ENCODE assay signal across 16 cellular contexts in the genomic region with DNA sequence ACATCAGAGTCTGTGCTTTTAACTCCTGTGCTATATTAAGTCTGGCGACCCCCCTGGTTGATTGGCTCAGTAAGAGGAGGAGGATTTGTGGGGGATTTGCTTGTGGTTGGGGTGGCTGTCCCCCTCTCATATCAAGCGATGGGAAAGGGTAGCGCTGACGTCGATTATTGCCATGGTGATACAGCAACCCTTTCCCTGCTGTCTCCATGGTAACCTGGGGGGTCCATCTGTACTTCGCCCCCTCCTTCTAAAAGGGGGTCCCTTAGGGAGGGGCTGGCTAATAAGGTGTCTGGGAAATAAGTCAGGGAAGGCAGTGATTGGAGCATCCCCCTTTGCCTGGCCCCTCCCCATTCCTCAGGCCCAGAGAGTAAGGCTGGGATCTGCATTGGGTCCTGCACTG. TPM values are rescaled to one million over a fixed set of nuclear protein-coding genes. Genes with fewer than 3 reads are reported as not detected.
DNase-seq lines count a peak whose midpoint lies in the region; ATAC-seq, FAIRE-seq and TF ChIP-seq lines count a peak whose summit lies in the region.
"Had no signal": no experiment of that assay in that cellular context is flagged by ENCODE, and none has a peak within 500 bp of the region (broad histone marks: within the 10 kb centered on the region; RNA-seq: fewer than 3 reads in every experiment).

No MANE protein-coding gene starts in this region.

- H3K4me1 ChIP-seq in A549 (peaks cover under 1% of the 10 kb centered on the region), K562 (replicated peaks in 1 of 2; ENCODE audit: control insufficient read depth in 2 of 2, insufficient read depth in 2 of 2, low read length in 2 of 2) (peaks cover 17 to 21% of the 10 kb centered on the region in 2 experiments), osteoblast (ENCODE audit: insufficient read depth, low read length) (peaks cover 22% of the 10 kb centered on the region)

- no peak overlapping the region for H3K4me2 ChIP-seq in A549
- no peak overlapping the region for H3K4me2 ChIP-seq in K562 (ENCODE audit: insufficient read depth, low read length)
- H3K4me2 ChIP-seq in osteoblast (ENCODE audit: insufficient read depth, low read length) = no peak overlapping the region
- H3K4me2 ChIP-seq: BLaER1, GM23338 had no signal

- no peaks in the 10 kb centered on the region for H3K9me1 ChIP-seq in K562 (ENCODE audit: control insufficient read depth, insufficient read depth, low read length)

- intact Hi-C loops in K562 (cut with micrococcal nuclease) = no loop called here

- H3K27ac ChIP-seq in A549 (no peak overlapping the region), K562 (ENCODE audit: extremely low read depth, low read depth, low read length) (no peak overlapping the region), osteoblast (ENCODE audit: low read depth, low read length) (no peak overlapping the region)
- H3K27ac ChIP-seq: BLaER1 had no signal

- H2AFZ ChIP-seq in K562 (ENCODE audit: low read depth, low read length) = no peak overlapping the region
- H2AFZ ChIP-seq in osteoblast (ENCODE audit: low read length) = no peak overlapping the region
- H2AFZ ChIP-seq: GM23338 had no signal

- ATAC-seq in A549 = peak; percentile 9 to 17; a peak in 1 of 6 replicates
- ATAC-seq in K562 = no peak
- ATAC-seq: GM12878, GM23338 had no signal

- H3K27me3 ChIP-seq in K562 (ENCODE audit: control insufficient read depth in 2 of 2, insufficient read depth in 2 of 2, low read length in 2 of 2) (no peaks in the 10 kb centered on the region), osteoblast (ENCODE audit: insufficient read depth, low read length) (no peaks in the 10 kb centered on the region)

- POLR2A ChIA-PET in A549 (lab: Yijun Ruan, JAX) = no interaction called here
- POLR2A ChIA-PET in K562 (lab: Yijun Ruan, JAX) = interaction anchor here (0.6 to 2.8 kb wide), 6 partner anchors 10 to 102 kb away, joined by 3 to 14 read pairs (median 4); no protein-coding TSS in a partner anchor

- TF ChIP-seq RAD21 in A549 (conservative IDR thresholded peaks at IDR 0.05 in 1 of 2, IDR thresholded peaks at IDR 0.05 in 1 of 2) (no peak), K562 (CRISPR knock-in tag; conservative IDR thresholded peaks at IDR 0.05 in 1 of 2, IDR thresholded peaks at IDR 0.05 in 1 of 2) (no peak)

- CTCF ChIA-PET in A549 (lab: Yijun Ruan, JAX) = interaction anchor here (0.6 to 1.1 kb wide), 3 partner anchors 20 to 162 kb away, joined by 3 to 4 read pairs (median 3); no protein-coding TSS in a partner anchor
- CTCF ChIA-PET in K562 (lab: Yijun Ruan, JAX; ENCODE audit: low intra/inter-chr PET ratio) = no interaction called here

- TF ChIP-seq POLR2A in A549 (IDR thresholded peaks at IDR 0.05; ENCODE audit: low read length) = no peak
- no peak; the same call in 1 of the 2 replicates for TF ChIP-seq POLR2A in K562 (conservative IDR thresholded peaks at IDR 0.05)

- H3K36me3 ChIP-seq in K562 (ENCODE audit: control insufficient read depth, insufficient read depth, low read length) (peaks cover 25% of the 10 kb centered on the region; the same call in 2 of the 3 replicates), osteoblast (ENCODE audit: insufficient read depth, low read length) (peaks cover 5% of the 10 kb centered on the region)

- H3K79me2 ChIP-seq in K562 (ENCODE audit: control insufficient read depth, insufficient read depth, low read length) (peaks cover under 1% of the 10 kb centered on the region; the same call in 1 of the 3 replicates), osteoblast (ENCODE audit: insufficient read depth, low read length) (no peaks in the 10 kb centered on the region)

- DNase-seq in DMS 273 (lab: John Stamatoyannopoulos, UW; ENCODE audit: unreplicated experiment) = peak; percentile 36
- DNase-seq in DMS 273 treated with DMSO at 0.1 percent for 48 hours (lab: John Stamatoyannopoulos, UW) = no peak
- no peak for DNase-seq in A549 (ENCODE audit: low read depth in 1 of 2, low spot score in 1 of 2)
- peak in 1 of 4 experiments; percentile 18 for DNase-seq in K562 (ENCODE audit: extremely low read depth in 1 of 4, low spot score in 3 of 4)
- peak; percentile 44 for DNase-seq in osteoblast (ENCODE audit: insufficient read length, low spot score, missing footprints)
- DNase-seq in NCI-H524 treated with DMSO at 0.1 percent for 48 hours (lab: John Stamatoyannopoulos, UW) = no peak
- no peak for DNase-seq in stimulated activated CD4-positive, alpha-beta T cell treated with anti-CD3 and anti-CD28 coated beads, Interleukin-1b, Interleukin-23, amount 100 ng/mL, for 48 hours
- DNase-seq: AML-193; Caco-2; CD8-positive, alpha-beta memory T cell; DMS79; H7 had no signal

- no TSS peak for BruUV-seq in K562 (replicated peaks; lab: Mats Ljungman, UMichigan)

- TF ChIP-seq CTCF in A549 (IDR thresholded peaks at IDR 0.05) (no peak), K562 (IDR thresholded peaks at IDR 0.05 in 2 of 3, conservative IDR thresholded peaks at IDR 0.05 in 1 of 3; ENCODE audit: insufficient read depth in 2 of 3, low read depth in 1 of 3, low read length in 3 of 3) (no peak), osteoblast (IDR thresholded peaks at IDR 0.05; ENCODE audit: extremely low read depth, low read depth, low read length) (no peak)

- H4K20me1 ChIP-seq in K562 (replicated peaks; ENCODE audit: control insufficient read depth, insufficient read depth, low read length) (0 out of 2 replicates have a peak, but pooled peaks cover 6% of the 10 kb centered on the region), osteoblast (ENCODE audit: insufficient read depth, low read length) (peaks cover 1% of the 10 kb centered on the region)

- in situ Hi-C loops in K562 (cut with MboI) = no loop called here

- no peak for FAIRE-seq in A549 (lab: Jason Lieb, UNC)
- no peak for FAIRE-seq in K562 (lab: Jason Lieb, UNC)
- FAIRE-seq: GM12878 had no signal

- H3K4me3 ChIP-seq in A549 (no peak overlapping the region), K562 (no peak overlapping the region), osteoblast (ENCODE audit: insufficient read depth, low read length) (no peak overlapping the region)
- H3K4me3 ChIP-seq: BLaER1, GM12878, GM23338 had no signal

- no peak for TF ChIP-seq EP300 in A549 (IDR thresholded peaks at IDR 0.05)
- no peak for TF ChIP-seq EP300 in K562 (IDR thresholded peaks at IDR 0.05; ENCODE audit: low read length)

- H3K9me3 ChIP-seq in A549 = no peaks in the 10 kb centered on the region
- H3K9me3 ChIP-seq in K562 (replicated peaks; ENCODE audit: control insufficient read depth, insufficient read depth, low read depth, low read length) = no peaks in the 10 kb centered on the region
- no peaks in the 10 kb centered on the region for H3K9me3 ChIP-seq in osteoblast (ENCODE audit: low read depth, low read length)
- H3K9me3 ChIP-seq: BLaER1, Caco-2 had no signal

- H3K9ac ChIP-seq in K562 (ENCODE audit: insufficient read depth in 1 of 2, low read depth in 2 of 2, low read length in 2 of 2) = no peak overlapping the region
- H3K9ac ChIP-seq: BLaER1 had no signal

- 71% methylated on average over 6 of the region's 6 CpGs for WGBS in A549 (ENCODE audit: missing lambda C conversion rate)
- 44% methylated on average over 6 of the region's 6 CpGs for WGBS in K562 (ENCODE audit: insufficient coverage, low coverage, missing lambda C conversion rate)

RNA-seq across cellular contexts. Expression of a gene that starts 4.7 kb away (rescaled TPM):
- polyA plus RNA-seq in A549 (2011; rRNA removed) (3.5 and 3.6 TPM in 2 replicates), A549 (2017; fragmentation: RNase III; extraction: RNeasy Plus Mini Kit Qiagen cat#74134 plus additional on column Dnase treatment) (3.5 to 5.6 TPM (median 4.4 TPM) in 3 replicates), K562 (2011; rRNA removed) (10.9 and 18.6 TPM in 2 replicates), K562 (2014; fragmentation: Illumina TruSeq; extraction: Trizol) (9.5 and 9.7 TPM in 2 replicates), K562 (2014; fragmentation: Nextera tagmentation; extraction: Ambion mirVana) (under 1 TPM; 0.04 TPM), K562 (2014; rRNA removed) (17.9 and 21.6 TPM in 2 replicates)
- polyA plus RNA-seq in A549 (2012; cell fraction: cytosol; rRNA removed) = 4.2 and 6.8 TPM in 2 replicates
- 53.9 and 58.6 TPM in 2 replicates for polyA plus RNA-seq in A549 (2012; cell fraction: nucleus; rRNA removed)
- polyA minus RNA-seq in A549 (2011; rRNA and poly(A)+ RNA removed) = 2.1 TPM in 2 replicates
- total RNA-seq in K562 (2011; cell fraction: chromatin; rRNA removed; ENCODE audit: low replicate concordance) = 86.3 and 131 TPM in 2 replicates
- total RNA-seq in K562 (2011; cell fraction: nucleolus; rRNA removed) = 70.1 and 80.5 TPM in 2 replicates
- total RNA-seq in K562 (2011; cell fraction: nucleoplasm; rRNA removed) = 83.9 and 97.2 TPM in 2 replicates
- total RNA-seq in K562 (2014; rRNA removed) (6.7 and 7.4 TPM in 2 replicates), K562 (2014; rRNA removed; fragmentation: Illumina TruSeq; extraction: Trizol) (3.6 and 4.0 TPM in 2 replicates), K562 (2015; rRNA removed; fragmentation: Illumina TruSeq; extraction: Trizol) (2.9 and 3.4 TPM in 2 replicates), K562 (2021) (11.6 and 12.7 TPM in 2 replicates), osteoblast (1.8 and 2.5 TPM in 2 replicates)
- polyA plus RNA-seq in K562 (2011; cell fraction: cytosol; rRNA removed) = 7.0 and 9.1 TPM in 2 replicates
- polyA plus RNA-seq in K562 (2011; cell fraction: nucleus; rRNA removed) = 76.1 and 118 TPM in 2 replicates
- 9.5 and 33.7 TPM in 2 replicates for polyA plus RNA-seq in K562 (2012)
- 4.5 and 5.5 TPM in 2 replicates for polyA minus RNA-seq in K562 (2011; rRNA and poly(A)+ RNA removed)
- 1.1 and 1.6 TPM in 2 replicates for polyA minus RNA-seq in K562 (2011; cell fraction: cytosol; rRNA and poly(A)+ RNA removed)
- 13.0 and 14.4 TPM in 2 replicates for polyA minus RNA-seq in K562 (2011; cell fraction: nucleus; rRNA and poly(A)+ RNA removed)

RNA-seq across cellular contexts. Expression of a gene that starts 4.7 kb away (rescaled TPM):
- polyA plus RNA-seq in A549 (2011; rRNA removed) (0.31 and 0.65 TPM in 2 replicates), A549 (2017; fragmentation: RNase III; extraction: RNeasy Plus Mini Kit Qiagen cat#74134 plus additional on column Dnase treatment) (0.14 to 0.37 TPM (median 0.15 TPM) in 3 replicates), K562 (2011; rRNA removed) (2.8 and 3.6 TPM in 2 replicates), K562 (2014; fragmentation: Illumina TruSeq; extraction: Trizol) (1.6 and 3.2 TPM in 2 replicates), K562 (2014; fragmentation: Nextera tagmentation; extraction: Ambion mirVana) (under 1 TPM; 0.66 to 0.82 TPM), K562 (2014; rRNA removed) (1.9 and 2.2 TPM in 2 replicates)
- polyA plus RNA-seq in A549 (2012; cell fraction: cytosol; rRNA removed) = 0.21 and 0.30 TPM in 2 replicates
- polyA plus RNA-seq in A549 (2012; cell fraction: nucleus; rRNA removed) = 1.1 and 1.3 TPM in 2 replicates
- 0.62 and 1.6 TPM in 2 replicates for polyA minus RNA-seq in A549 (2011; rRNA and poly(A)+ RNA removed)
- 22.5 and 34.3 TPM in 2 replicates for total RNA-seq in K562 (2011; cell fraction: chromatin; rRNA removed; ENCODE audit: low replicate concordance)
- total RNA-seq in K562 (2011; cell fraction: nucleolus; rRNA removed) = 17.5 and 20.7 TPM in 2 replicates
- 28.9 and 47.3 TPM in 2 replicates for total RNA-seq in K562 (2011; cell fraction: nucleoplasm; rRNA removed)
- total RNA-seq in K562 (2014; rRNA removed) (0.27 and 1.8 TPM in 2 replicates), K562 (2014; rRNA removed; fragmentation: Illumina TruSeq; extraction: Trizol) (1.9 and 2.5 TPM in 2 replicates), K562 (2015; rRNA removed; fragmentation: Illumina TruSeq; extraction: Trizol) (2.8 and 4.3 TPM in 2 replicates), K562 (2021) (2.3 and 3.3 TPM in 2 replicates), osteoblast (1.5 and 1.8 TPM in 2 replicates)
- polyA plus RNA-seq in K562 (2011; cell fraction: cytosol; rRNA removed) = 1.4 and 4.1 TPM in 2 replicates
- polyA plus RNA-seq in K562 (2011; cell fraction: nucleus; rRNA removed) = 8.9 and 10.3 TPM in 2 replicates
- 1.8 and 11.1 TPM in 2 replicates for polyA plus RNA-seq in K562 (2012)
- polyA minus RNA-seq in K562 (2011; rRNA and poly(A)+ RNA removed) = 1.8 and 1.9 TPM in 2 replicates
- not detected in 2 replicates for polyA minus RNA-seq in K562 (2011; cell fraction: cytosol; rRNA and poly(A)+ RNA removed)
- polyA minus RNA-seq in K562 (2011; cell fraction: nucleus; rRNA and poly(A)+ RNA removed) = 3.2 and 4.4 TPM in 2 replicates
- total RNA-seq: GM23338 had no signal
- polyA plus RNA-seq: GM23338, IgD-negative memory B cell had no signal

RNA-seq across cellular contexts. Expression of a gene that starts 21.6 kb away (rescaled TPM):
- polyA plus RNA-seq in A549 (2011; rRNA removed) (73.2 and 89.4 TPM in 2 replicates), A549 (2017; fragmentation: RNase III; extraction: RNeasy Plus Mini Kit Qiagen cat#74134 plus additional on column Dnase treatment) (44.6 to 62.6 TPM (median 57.7 TPM) in 3 replicates), K562 (2011; rRNA removed) (202 and 216 TPM in 2 replicates), K562 (2014; fragmentation: Illumina TruSeq; extraction: Trizol) (325 and 361 TPM in 2 replicates), K562 (2014; fragmentation: Nextera tagmentation; extraction: Ambion mirVana) (10 to 100 TPM; 14.7 to 14.8 TPM), K562 (2014; rRNA removed) (256 and 262 TPM in 2 replicates)
- 88.2 and 105 TPM in 2 replicates for polyA plus RNA-seq in A549 (2012; cell fraction: cytosol; rRNA removed)
- polyA plus RNA-seq in A549 (2012; cell fraction: nucleus; rRNA removed) = 39.5 and 51.9 TPM in 2 replicates
- polyA minus RNA-seq in A549 (2011; rRNA and poly(A)+ RNA removed) = 38.8 and 49.1 TPM in 2 replicates
- 19.8 and 52.7 TPM in 2 replicates for total RNA-seq in K562 (2011; cell fraction: chromatin; rRNA removed; ENCODE audit: low replicate concordance)
- 56.5 and 63.0 TPM in 2 replicates for total RNA-seq in K562 (2011; cell fraction: nucleolus; rRNA removed)
- 61.2 and 72.0 TPM in 2 replicates for total RNA-seq in K562 (2011; cell fraction: nucleoplasm; rRNA removed)
- total RNA-seq in K562 (2014; rRNA removed) (155 and 188 TPM in 2 replicates), K562 (2014; rRNA removed; fragmentation: Illumina TruSeq; extraction: Trizol) (85.0 and 89.5 TPM in 2 replicates), K562 (2015; rRNA removed; fragmentation: Illumina TruSeq; extraction: Trizol) (99.5 and 102 TPM in 2 replicates), K562 (2021) (236 and 247 TPM in 2 replicates), osteoblast (15.9 and 16.6 TPM in 2 replicates)
- polyA plus RNA-seq in K562 (2011; cell fraction: cytosol; rRNA removed) = 300 and 303 TPM in 2 replicates
- polyA plus RNA-seq in K562 (2011; cell fraction: nucleus; rRNA removed) = 63.0 and 65.4 TPM in 2 replicates
- polyA plus RNA-seq in K562 (2012) = 99.2 and 141 TPM in 2 replicates
- 110 and 133 TPM in 2 replicates for polyA minus RNA-seq in K562 (2011; rRNA and poly(A)+ RNA removed)
- 77.4 and 89.7 TPM in 2 replicates for polyA minus RNA-seq in K562 (2011; cell fraction: cytosol; rRNA and poly(A)+ RNA removed)
- polyA minus RNA-seq in K562 (2011; cell fraction: nucleus; rRNA and poly(A)+ RNA removed) = 30.2 and 47.4 TPM in 2 replicates

RNA-seq across cellular contexts. Expression of a gene that starts 36.6 kb away (rescaled TPM):
- polyA plus RNA-seq in A549 (2011; rRNA removed) (19.9 and 26.1 TPM in 2 replicates), A549 (2017; fragmentation: RNase III; extraction: RNeasy Plus Mini Kit Qiagen cat#74134 plus additional on column Dnase treatment) (18.8 to 22.7 TPM (median 21.0 TPM) in 3 replicates), K562 (2011; rRNA removed) (91.6 and 125 TPM in 2 replicates), K562 (2014; fragmentation: Illumina TruSeq; extraction: Trizol) (92.9 and 96.8 TPM in 2 replicates), K562 (2014; fragmentation: Nextera tagmentation; extraction: Ambion mirVana) (10 to 100 TPM; 10.2 to 14.7 TPM), K562 (2014; rRNA removed) (94.7 and 100 TPM in 2 replicates)
- polyA plus RNA-seq in A549 (2012; cell fraction: cytosol; rRNA removed) = 14.4 and 18.0 TPM in 2 replicates
- 29.1 and 35.3 TPM in 2 replicates for polyA plus RNA-seq in A549 (2012; cell fraction: nucleus; rRNA removed)
- 26.9 and 33.3 TPM in 2 replicates for polyA minus RNA-seq in A549 (2011; rRNA and poly(A)+ RNA removed)
- total RNA-seq in K562 (2011; cell fraction: chromatin; rRNA removed; ENCODE audit: low replicate concordance) = 333 and 446 TPM in 2 replicates
- total RNA-seq in K562 (2011; cell fraction: nucleolus; rRNA removed) = 231 TPM in 2 replicates
- total RNA-seq in K562 (2011; cell fraction: nucleoplasm; rRNA removed) = 315 and 386 TPM in 2 replicates
- total RNA-seq in K562 (2014; rRNA removed) (73.1 and 81.0 TPM in 2 replicates), K562 (2014; rRNA removed; fragmentation: Illumina TruSeq; extraction: Trizol) (60.4 and 68.5 TPM in 2 replicates), K562 (2015; rRNA removed; fragmentation: Illumina TruSeq; extraction: Trizol) (44.0 and 45.1 TPM in 2 replicates), K562 (2021) (73.6 and 84.8 TPM in 2 replicates), osteoblast (68.0 and 69.0 TPM in 2 replicates)
- polyA plus RNA-seq in K562 (2011; cell fraction: cytosol; rRNA removed) = 59.5 and 90.3 TPM in 2 replicates
- 211 and 227 TPM in 2 replicates for polyA plus RNA-seq in K562 (2011; cell fraction: nucleus; rRNA removed)
- 57.3 and 88.0 TPM in 2 replicates for polyA plus RNA-seq in K562 (2012)
- polyA minus RNA-seq in K562 (2011; rRNA and poly(A)+ RNA removed) = 52.5 and 61.4 TPM in 2 replicates
- 25.3 and 34.6 TPM in 2 replicates for polyA minus RNA-seq in K562 (2011; cell fraction: cytosol; rRNA and poly(A)+ RNA removed)
- 62.3 and 95.3 TPM in 2 replicates for polyA minus RNA-seq in K562 (2011; cell fraction: nucleus; rRNA and poly(A)+ RNA removed)

Comparison
In these comparisons a context has a peak if more than half of its experiments do, and no peak if none do; other contexts are left out.
1. DNase-seq: peak in DMS 273 (single experiment) and osteoblast (single experiment); none in DMS 273 treated with DMSO at 0.1 percent for 48 hours (single experiment), A549 (0 of 2), NCI-H524 treated with DMSO at 0.1 percent for 48 hours (single experiment) and stimulated activated CD4-positive, alpha-beta T cell treated with anti-CD3 and anti-CD28 coated beads, Interleukin-1b, Interleukin-23, amount 100 ng/mL, for 48 hours (single experiment).